Comparison of ENCODE assay signal across 11 cellular contexts in genomic region chr9:750264-750967, GRCh38.
DNase-seq lines count a peak whose midpoint lies in the region; ATAC-seq, FAIRE-seq and TF ChIP-seq lines count a peak whose summit lies in the region.
"Had no signal": no experiment of that assay in that cellular context is flagged by ENCODE, and none has a peak within 500 bp of the region (broad histone marks: within the 10 kb centered on the region; RNA-seq: fewer than 3 reads in every experiment).

No MANE protein-coding gene starts in this region.

- H3K27ac ChIP-seq in ascending aorta (peak overlapping the region; percentile 92 to 95), hepatocyte (no peak overlapping the region)
- H3K27ac ChIP-seq: VCaP had no signal

- H3K9me2 ChIP-seq in hepatocyte (replicated peaks; ENCODE audit: insufficient read depth), result no peaks in the 10 kb centered on the region

- no peak overlapping the region for H2AFZ ChIP-seq in hepatocyte

- H3K36me3 Mint-ChIP-seq in progenitor cell of endocrine pancreas (ENCODE audit: insufficient read depth), result peaks cover 8% of the 10 kb centered on the region

- peaks cover 18 to 25% of the 10 kb centered on the region in 2 donors for H3K36me3 ChIP-seq in ascending aorta
- H3K36me3 ChIP-seq in hepatocyte (replicated peaks; ENCODE audit: insufficient read depth, low read depth), result no peaks in the 10 kb centered on the region

- intact Hi-C loops in ascending aorta (cut with DNase I), result loop anchor here (5.0 kb wide), 1 partner anchor 1267 kb away; the partner anchor contains the start of gene SMARCA2

- H3K27me3 Mint-ChIP-seq in progenitor cell of endocrine pancreas, result no peaks in the 10 kb centered on the region

- H3K4me3 Mint-ChIP-seq in progenitor cell of endocrine pancreas (ENCODE audit: low read depth), result no peak overlapping the region

- H3K4me3 ChIP-seq in ascending aorta, result no peak overlapping the region
- no peak overlapping the region for H3K4me3 ChIP-seq in hepatocyte

- no peak for FAIRE-seq in HTR-8/SVneo (lab: Jason Lieb, UNC)

- no peaks in the 10 kb centered on the region for H4K20me1 ChIP-seq in hepatocyte (ENCODE audit: insufficient read depth, poor library complexity, severe bottlenecking)

- TF ChIP-seq CTCF in ascending aorta (IDR thresholded peaks at IDR 0.05) (no peak), progenitor cell of endocrine pancreas (IDR thresholded peaks at IDR 0.05; ENCODE audit: unreplicated experiment) (no peak), hepatocyte (IDR thresholded peaks at IDR 0.05; ENCODE audit: poor library complexity) (no peak)

- no peaks in the 10 kb centered on the region for H3K9me3 ChIP-seq in ascending aorta
- H3K9me3 ChIP-seq in hepatocyte (ENCODE audit: low read depth), result no peaks in the 10 kb centered on the region

- H3K79me2 ChIP-seq in hepatocyte, result no peaks in the 10 kb centered on the region

- peaks cover 26 to 46% of the 10 kb centered on the region in 2 donors for H3K4me1 ChIP-seq in ascending aorta
- H3K4me1 ChIP-seq in hepatocyte (ENCODE audit: insufficient read depth), result no peaks in the 10 kb centered on the region

- no peak for DNase-seq in ascending aorta (ENCODE audit: low spot score in 2 of 2)
- no peak for DNase-seq in progenitor cell of endocrine pancreas (ENCODE audit: low spot score, unreplicated experiment)
- DNase-seq in GM19240 (ENCODE audit: insufficient read length, low spot score), result no peak
- DNase-seq in SK-N-DZ (ENCODE audit: low spot score), result no peak
- no peak for DNase-seq in HTR-8/SVneo (ENCODE audit: insufficient read length, low spot score)
- no peak for DNase-seq in hepatocyte (ENCODE audit: low spot score)
- DNase-seq: NCI-H446 had no signal

- no peaks in the 10 kb centered on the region for H3K9me3 Mint-ChIP-seq in progenitor cell of endocrine pancreas (ENCODE audit: low read depth)
- H3K9me3 Mint-ChIP-seq: naive thymus-derived CD8-positive, alpha-beta T cell had no signal

- peaks cover 2% of the 10 kb centered on the region for H3K4me1 Mint-ChIP-seq in progenitor cell of endocrine pancreas (ENCODE audit: low read depth)

- 94% methylated on average over 7 of the region's 7 CpGs for WGBS in hepatocyte (ENCODE audit: low lambda C conversion rate, missing lambda C conversion rate)

- H3K4me2 ChIP-seq in hepatocyte, result no peak overlapping the region

- ATAC-seq in GM18517 (IDR thresholded peaks at IDR 0.05; ENCODE audit: unreplicated experiment) (peak; percentile 9), HG02678 (IDR thresholded peaks at IDR 0.05; ENCODE audit: unreplicated experiment) (peak; percentile 4)

- H3K27ac Mint-ChIP-seq in progenitor cell of endocrine pancreas, result peak overlapping the region; percentile 73

- no peaks in the 10 kb centered on the region for H3K27me3 ChIP-seq in ascending aorta
- no peaks in the 10 kb centered on the region for H3K27me3 ChIP-seq in hepatocyte
